Comparison of ENCODE assay signal across 3 cellular contexts in genomic region chr9:9310743-9311142, GRCh38.
A peak's percentile ranks its signal among the peaks of the same experiment; 100 is the strongest.
DNase-seq lines count a peak whose midpoint lies in the region; ATAC-seq, FAIRE-seq and TF ChIP-seq lines count a peak whose summit lies in the region.
"Not testable (repeated sequence)": the region's sequence is repeated elsewhere in the genome, so short reads cannot be mapped to it uniquely, and the experiment has no call there.

No MANE protein-coding gene starts in this region.

- FAIRE-seq in A549 (lab: Jason Lieb, UNC), result not testable (repeated sequence)

- H3K9ac ChIP-seq in neural progenitor cell, result not testable (repeated sequence)

- H3K27ac Mint-ChIP-seq in neural progenitor cell, result not testable (repeated sequence)

- H3K79me2 ChIP-seq in neural progenitor cell (ENCODE audit: low read depth), result not testable (repeated sequence)

- not testable (repeated sequence) for H3K4me1 ChIP-seq in A549; HEK293 (ENCODE audit: control insufficient read depth, insufficient read depth, low read length); neural progenitor cell

- not testable (repeated sequence) for ATAC-seq in A549

- H3F3A ChIP-seq in neural progenitor cell (ENCODE audit: low read depth), result not testable (repeated sequence)

- H3K9me3 ChIP-seq in A549; HEK293 (ENCODE audit: control insufficient read depth, insufficient read depth, low read depth, low read length); neural progenitor cell (ENCODE audit: low read depth): not testable (repeated sequence)

- not testable (repeated sequence) for H3K36me3 ChIP-seq in HEK293 (ENCODE audit: control insufficient read depth in 2 of 2, insufficient read depth in 1 of 2, low read length in 2 of 2); neural progenitor cell

- H3K4me3 ChIP-seq in A549; HEK293 (ENCODE audit: low read depth, low read length); neural progenitor cell: not testable (repeated sequence)

- not testable (repeated sequence) for TF ChIP-seq EP300 in A549 (IDR thresholded peaks at IDR 0.05)

- H3K27me3 ChIP-seq in neural progenitor cell, result not testable (repeated sequence)

- TF ChIP-seq CTCF in A549 (IDR thresholded peaks at IDR 0.05); HEK293 (tag by site-specific recombination; IDR thresholded peaks at IDR 0.05); neural progenitor cell (IDR thresholded peaks at IDR 0.05): not testable (repeated sequence)

- H3K4me2 ChIP-seq in A549, neural progenitor cell: not testable (repeated sequence)

- TF ChIP-seq RAD21 in A549 (conservative IDR thresholded peaks at IDR 0.05 in 1 of 2, IDR thresholded peaks at IDR 0.05 in 1 of 2), result not testable (repeated sequence)

- WGBS in A549 (ENCODE audit: missing lambda C conversion rate), result 17% methylated on average over 7 of the region's 7 CpGs

- not testable (repeated sequence) for H3K4me1 Mint-ChIP-seq in neural progenitor cell

- not testable (repeated sequence) for H3K36me3 Mint-ChIP-seq in neural progenitor cell

- H3K9me3 Mint-ChIP-seq in neural progenitor cell, result not testable (repeated sequence)

- not testable (repeated sequence) for H3K27ac ChIP-seq in A549; HEK293 (ENCODE audit: extremely low read depth, low read depth, low read length); neural progenitor cell

- peak overlapping the region; percentile 44 for H3K4me3 Mint-ChIP-seq in neural progenitor cell

- H4K20me1 ChIP-seq in neural progenitor cell (ENCODE audit: low read depth), result not testable (repeated sequence)

- CTCF ChIA-PET in A549 (lab: Yijun Ruan, JAX), result interaction anchor here (0.7 kb wide), 1 partner anchor 37 kb away, joined by 3 read pairs; no protein-coding TSS in a partner anchor
- CTCF ChIA-PET in HEK293 (lab: Yijun Ruan, JAX), result not testable (repeated sequence)

- POLR2A ChIA-PET in A549 (lab: Yijun Ruan, JAX); HEK293 (lab: Yijun Ruan, JAX): not testable (repeated sequence)

- not testable (repeated sequence) for TF ChIP-seq POLR2A in A549 (IDR thresholded peaks at IDR 0.05; ENCODE audit: low read length)

- not testable (repeated sequence) for H3K27me3 Mint-ChIP-seq in neural progenitor cell (ENCODE audit: insufficient read depth, low read depth)

- not testable (repeated sequence) for H2AFZ ChIP-seq in neural progenitor cell (replicated peaks)

- DNase-seq in A549 (ENCODE audit: low read depth in 1 of 2, low spot score in 1 of 2); neural progenitor cell (ENCODE audit: low spot score): not testable (repeated sequence)

TF ChIP-seq in A549, 52 proteins besides CTCF, POLR2A, EP300 and RAD21:
- TF ChIP-seq ZC3H11A (IDR thresholded peaks at IDR 0.05), result peak; percentile 79

TF ChIP-seq in HEK293, 187 proteins besides CTCF, POLR2A, EP300 and RAD21:
- TF ChIP-seq ZNF555 (tag by site-specific recombination; conservative IDR thresholded peaks at IDR 0.05) (peak; percentile 49), ZNF394 (tag by site-specific recombination; IDR thresholded peaks at IDR 0.05; ENCODE audit: borderline replicate concordance) (peak; percentile 73; the same call in 1 of the 2 replicates), ZBTB11 (tag by site-specific recombination; conservative IDR thresholded peaks at IDR 0.05; ENCODE audit: low read depth) (peak; percentile 60), ZNF202 (tag by site-specific recombination; IDR thresholded peaks at IDR 0.05; ENCODE audit: borderline replicate concordance) (peak; percentile 62; the same call in 1 of the 2 replicates), ZNF623 (tag by site-specific recombination; IDR thresholded peaks at IDR 0.05) (peak; percentile 45), ZNF518A (tag by site-specific recombination; conservative IDR thresholded peaks at IDR 0.05; ENCODE audit: low read depth) (peak; percentile 64), ZNF426 (tag by site-specific recombination; IDR thresholded peaks at IDR 0.05) (peak; percentile 52), ZNF140 (tag by site-specific recombination; IDR thresholded peaks at IDR 0.05) (peak; percentile 13; the same call in 1 of the 2 replicates), ZNF654 (tag by site-specific recombination; IDR thresholded peaks at IDR 0.05; ENCODE audit: low read depth) (0 out of 2 replicates have a peak, but pooled peaks have one; percentile 10)
